Comparison of ENCODE assay signal across 21 cellular contexts in the genomic region with DNA sequence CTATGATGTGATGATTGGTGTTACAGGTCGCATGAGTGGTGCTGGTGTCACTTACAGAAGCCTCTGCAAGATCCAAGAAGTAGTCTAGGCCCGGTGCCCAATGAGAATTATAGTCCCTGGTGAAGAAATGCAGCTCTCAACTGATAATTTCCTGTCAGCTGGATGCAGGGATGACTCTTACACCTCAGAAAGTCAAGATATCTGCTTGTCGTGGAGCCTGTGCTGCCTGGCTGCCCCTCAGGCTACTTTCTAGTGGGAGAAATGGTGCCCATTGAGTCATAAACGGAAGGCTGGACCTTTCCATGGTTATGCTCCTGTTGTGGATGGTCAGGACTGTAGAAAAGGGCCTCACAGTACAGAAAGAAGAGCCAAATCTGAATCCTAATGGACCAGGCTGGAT. TPM values are rescaled to one million over a fixed set of nuclear protein-coding genes. Genes with fewer than 3 reads are reported as not detected.
"Had no signal": no experiment of that assay in that cellular context is flagged by ENCODE, and none has a peak within 500 bp of the region (broad histone marks: within the 10 kb centered on the region; RNA-seq: fewer than 3 reads in every experiment).

No MANE protein-coding gene starts in this region.

- DNase-seq: effector memory CD8-positive, alpha-beta T cell; gastrocnemius medialis; heart right ventricle; hypothalamus; kidney; left cardiac atrium; left ventricle myocardium inferior; lower lobe of right lung; midbrain; occipital lobe; pancreas; right cardiac atrium; small intestine; stimulated activated CD4-positive, alpha-beta T cell treated with anti-CD3 and anti-CD28 coated beads, Interleukin-2, amount 100 ng/mL, for 48 hours; stimulated activated naive CD8-positive, alpha-beta T cell treated with anti-CD3 and anti-CD28 coated beads, Interleukin-15, Interleukin-2, amounts not matched to agents 100 U/mL and 50 U/mL, for 24 hours; thyroid gland had no signal

- H3K27ac Mint-ChIP-seq: dendritic cell treated with granulocyte-macrophage colony-stimulating factor and Interleukin-4, amounts not matched to agents 40 ng/mL and 50 ng/mL, for 4 days; memory B cell; natural killer cell treated with Interleukin-12 subunit alpha and Interleukin-12 subunit beta and Interleukin-15 and Interleukin-18, amount 100 ng/mL, for 72 hours; progenitor cell of endocrine pancreas; type B pancreatic cell had no signal

- H3K27me3 Mint-ChIP-seq: dendritic cell treated with granulocyte-macrophage colony-stimulating factor and Interleukin-4, amounts not matched to agents 40 ng/mL and 50 ng/mL, for 4 days; effector memory CD8-positive, alpha-beta T cell; memory B cell; natural killer cell treated with Interleukin-12 subunit alpha and Interleukin-12 subunit beta and Interleukin-15 and Interleukin-18, amount 100 ng/mL, for 72 hours; progenitor cell of endocrine pancreas; type B pancreatic cell had no signal

- H3K36me3 Mint-ChIP-seq: natural killer cell treated with Interleukin-12 subunit alpha and Interleukin-12 subunit beta and Interleukin-15 and Interleukin-18, amount 100 ng/mL, for 72 hours had no signal

- H3K9me3 Mint-ChIP-seq: dendritic cell treated with granulocyte-macrophage colony-stimulating factor and Interleukin-4, amounts not matched to agents 40 ng/mL and 50 ng/mL, for 4 days; effector memory CD8-positive, alpha-beta T cell; memory B cell; natural killer cell treated with Interleukin-12 subunit alpha and Interleukin-12 subunit beta and Interleukin-15 and Interleukin-18, amount 100 ng/mL, for 72 hours; type B pancreatic cell had no signal

- H3K4me1 Mint-ChIP-seq: memory B cell had no signal

- H3K4me3 Mint-ChIP-seq: dendritic cell treated with granulocyte-macrophage colony-stimulating factor and Interleukin-4, amounts not matched to agents 40 ng/mL and 50 ng/mL, for 4 days; effector memory CD8-positive, alpha-beta T cell; memory B cell; natural killer cell treated with Interleukin-12 subunit alpha and Interleukin-12 subunit beta and Interleukin-15 and Interleukin-18, amount 100 ng/mL, for 72 hours; type B pancreatic cell had no signal

- ATAC-seq: effector memory CD8-positive, alpha-beta T cell; gastrocnemius medialis; heart right ventricle; lower lobe of right lung; natural killer cell treated with Interleukin-12 subunit alpha and Interleukin-12 subunit beta and Interleukin-15 and Interleukin-18, amount 100 ng/mL, for 72 hours; pancreas; right cardiac atrium; stimulated activated naive CD8-positive, alpha-beta T cell treated with anti-CD3 and anti-CD28 coated beads, Interleukin-15, Interleukin-2, amounts not matched to agents 100 U/mL and 50 U/mL, for 24 hours had no signal

RNA-seq across cellular contexts. Expression of a gene that starts 46.8 kb away (rescaled TPM):
- total RNA-seq: gastrocnemius medialis; heart right ventricle; left cardiac atrium; natural killer cell treated with Interleukin-12 subunit alpha and Interleukin-12 subunit beta and Interleukin-15 and Interleukin-18, amount 100 ng/mL, for 72 hours; progenitor cell of endocrine pancreas had no signal
